ENCODE assay signal across 26 cellular contexts in genomic region chr7:70436815-70437350, GRCh38.
"Had no signal": no experiment of that assay in that cellular context is flagged by ENCODE, and none has a peak within 500 bp of the region (broad histone marks: within the 10 kb centered on the region; RNA-seq: fewer than 3 reads in every experiment).

No MANE protein-coding gene starts in this region.

- H3K4me3 ChIP-seq: lower lobe of right lung, neural progenitor cell, right atrium auricular region, smooth muscle cell, suprapubic skin, transverse colon, upper lobe of right lung, uterus had no signal

- H3K4me2 ChIP-seq: neural progenitor cell, smooth muscle cell had no signal

- H3K9me3 ChIP-seq: lower lobe of right lung, right atrium auricular region, suprapubic skin, transverse colon, upper lobe of right lung, uterus had no signal

- DNase-seq: cortex of kidney; hypothalamus; immature natural killer cell; islet precursor cell; kidney glomerular epithelial cell; left colon; left ventricle myocardium superior; lower lobe of right lung; naive B cell; stimulated activated CD4-positive, alpha-beta T cell treated with anti-CD3 and anti-CD28 coated beads, Interleukin-12 subunit alpha, Interleukin-12 subunit beta, amount 100 ng/mL, for 4 hours; stimulated activated CD4-positive, alpha-beta T cell treated with anti-CD3 and anti-CD28 coated beads, Interleukin-1b, Interleukin-23, amount 100 ng/mL, for 48 hours; stimulated activated CD4-positive, alpha-beta T cell treated with anti-CD3 and anti-CD28 coated beads, Interleukin-4, amount 100 ng/mL, for 1 hour; stimulated activated CD8-positive, alpha-beta memory T cell treated with anti-CD3 and anti-CD28 coated beads, Interleukin-4, amount 100 ng/mL, for 48 hours; stimulated activated naive CD4-positive, alpha-beta T cell; stimulated activated naive CD8-positive, alpha-beta T cell treated with anti-CD3 and anti-CD28 coated beads, Interleukin-15, amount 100 ng/mL, for 72 hours; transverse colon; upper lobe of right lung; uterus had no signal

- H3K27me3 ChIP-seq: neural progenitor cell, right atrium auricular region, suprapubic skin, transverse colon, upper lobe of right lung, uterus had no signal

- H3K9ac ChIP-seq: neural progenitor cell, parathyroid adenoma had no signal

- H3K4me1 ChIP-seq: lower lobe of right lung, neural progenitor cell, parathyroid adenoma, right atrium auricular region, suprapubic skin, transverse colon, upper lobe of right lung, uterus had no signal

- ATAC-seq: left colon; left ventricle myocardium superior; lower lobe of right lung; natural killer cell treated with Interleukin-12 subunit alpha and Interleukin-12 subunit beta and Interleukin-15 and Interleukin-18, amount 100 ng/mL, for 72 hours; sciatic nerve; stimulated activated naive CD8-positive, alpha-beta T cell treated with anti-CD3 and anti-CD28 coated beads, Interleukin-15, amount 100 ng/mL, for 72 hours; upper lobe of right lung had no signal

- H3K27ac ChIP-seq: lower lobe of right lung, neural progenitor cell, parathyroid adenoma, right atrium auricular region, suprapubic skin, transverse colon, upper lobe of right lung, uterus had no signal

- FAIRE-seq: frontal cortex had no signal

- H3K36me3 ChIP-seq: lower lobe of right lung, neural progenitor cell, right atrium auricular region, suprapubic skin, transverse colon, upper lobe of right lung, uterus had no signal

- H3K79me2 ChIP-seq: parathyroid adenoma had no signal

- H2AFZ ChIP-seq: neural progenitor cell, parathyroid adenoma had no signal
